2 cellular contexts compared by ENCODE assay signal in genomic region chr17:82843904-82844640, GRCh38.
TF ChIP-seq lines count a peak whose summit lies in the region.

No MANE protein-coding gene starts in this region.

TF ChIP-seq in IMR-90, 13 proteins besides CTCF, POLR2A, EP300 and RAD21:
- TF ChIP-seq CEBPB (IDR thresholded peaks at IDR 0.05; ENCODE audit: low read depth, low read length): no peak
- no peak for TF ChIP-seq MAZ (IDR thresholded peaks at IDR 0.05; ENCODE audit: borderline replicate concordance, low read depth, low read length)
- TF ChIP-seq CHD1 (IDR thresholded peaks at IDR 0.05; ENCODE audit: low read depth, low read length): no peak
- no peak for TF ChIP-seq MAFK (IDR thresholded peaks at IDR 0.05; ENCODE audit: low read depth, low read length)
- no peak for TF ChIP-seq BHLHE40 (IDR thresholded peaks at IDR 0.05; ENCODE audit: low read depth, low read length)
- no peak for TF ChIP-seq USF2 (IDR thresholded peaks at IDR 0.05; ENCODE audit: low read depth, low read length)
- no peak for TF ChIP-seq RCOR1 (IDR thresholded peaks at IDR 0.05; ENCODE audit: insufficient replicate concordance, low read length)
- no peak for TF ChIP-seq MXI1 (IDR thresholded peaks at IDR 0.05; ENCODE audit: borderline replicate concordance, low read depth, low read length)
- TF ChIP-seq ELK1 (IDR thresholded peaks at IDR 0.05; ENCODE audit: borderline replicate concordance, low read depth, low read length): no peak
- no peak for TF ChIP-seq SMC3 (IDR thresholded peaks at IDR 0.05; ENCODE audit: low read depth, low read length)
- TF ChIP-seq FOS (IDR thresholded peaks at IDR 0.05; ENCODE audit: low read depth, low read length): no peak
- TF ChIP-seq NFE2L2 (IDR thresholded peaks at IDR 0.05; ENCODE audit: low read depth, low read length): no peak
- no peak for TF ChIP-seq RFX5 (IDR thresholded peaks at IDR 0.05; ENCODE audit: low read depth, low read length)

TF ChIP-seq in endothelial cell of umbilical vein, 7 proteins besides CTCF, POLR2A, EP300 and RAD21:
- TF ChIP-seq POLR2AphosphoS5 (IDR thresholded peaks at IDR 0.05; ENCODE audit: insufficient read depth, low read depth, low read length): no peak
- no peak for TF ChIP-seq GATA2 (IDR thresholded peaks at IDR 0.05; ENCODE audit: insufficient read depth, insufficient read length, low read depth, low read length)
- no peak for TF ChIP-seq EZH2 (IDR thresholded peaks at IDR 0.05; ENCODE audit: borderline replicate concordance, low read depth, low read length, severe bottlenecking)
- TF ChIP-seq MAX (IDR thresholded peaks at IDR 0.05; ENCODE audit: insufficient read depth, insufficient read length): no peak
- TF ChIP-seq JUN (IDR thresholded peaks at IDR 0.05; ENCODE audit: borderline replicate concordance, insufficient read depth, insufficient read length, low read depth): no peak
- TF ChIP-seq FOS (IDR thresholded peaks at IDR 0.05; ENCODE audit: borderline replicate concordance, insufficient read depth, low read length): no peak
- TF ChIP-seq MYC (IDR thresholded peaks at IDR 0.05; ENCODE audit: low read depth, low read length): no peak
